ENCODE assay signal across 1 cellular context in the genomic region with DNA sequence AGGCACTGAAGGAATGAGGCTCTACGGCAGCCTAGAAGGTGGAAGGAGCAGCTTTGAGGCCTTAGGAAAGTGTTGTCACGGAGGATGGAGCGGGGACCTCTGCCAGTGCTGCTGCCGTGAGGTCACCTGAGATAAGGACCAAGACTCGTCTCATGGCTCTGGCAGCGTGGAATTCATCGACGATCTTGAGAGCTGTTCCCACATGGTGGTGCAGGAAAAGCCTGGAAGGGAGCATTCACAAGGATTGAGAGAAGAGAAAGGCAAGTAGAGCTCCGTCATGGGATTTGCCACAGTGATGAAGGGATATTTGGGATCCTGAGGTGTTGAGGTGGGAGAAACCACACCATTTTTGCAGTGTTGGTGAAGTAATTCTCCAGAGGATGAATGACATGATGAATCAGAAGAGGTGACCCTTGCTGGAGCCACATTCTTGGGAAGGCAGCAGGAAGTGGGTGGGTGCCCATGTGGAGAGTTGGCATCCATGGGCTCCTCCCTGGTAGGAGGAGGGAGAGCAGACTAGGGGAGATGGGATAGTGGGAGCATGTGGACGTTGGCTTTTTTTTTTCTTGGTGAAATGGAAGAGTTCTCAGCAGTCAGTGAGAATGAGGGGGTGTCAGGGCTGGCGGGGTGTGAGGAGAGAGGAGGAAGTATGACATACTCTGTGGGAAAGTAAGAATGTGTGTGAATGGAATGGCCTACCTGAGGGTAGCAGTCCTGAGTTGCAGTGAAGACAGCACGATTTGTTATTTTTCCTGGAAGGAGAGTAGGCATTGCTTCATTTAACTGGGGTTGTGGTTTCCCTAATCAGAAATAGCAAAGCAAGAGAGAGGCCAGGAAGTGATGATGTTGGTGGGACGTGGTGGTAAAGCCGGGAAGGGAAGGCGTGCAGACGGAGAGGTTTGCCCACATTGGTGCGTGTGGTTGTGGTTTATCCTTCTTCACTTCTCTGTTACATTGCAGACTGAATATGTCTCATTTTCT.
TF ChIP-seq lines count a peak whose summit lies in the region.

No MANE protein-coding gene starts in this region.

TF ChIP-seq in GM23338, 12 proteins besides CTCF, POLR2A, EP300 and RAD21 (continued from another document):
- TF ChIP-seq, protein P1, sequence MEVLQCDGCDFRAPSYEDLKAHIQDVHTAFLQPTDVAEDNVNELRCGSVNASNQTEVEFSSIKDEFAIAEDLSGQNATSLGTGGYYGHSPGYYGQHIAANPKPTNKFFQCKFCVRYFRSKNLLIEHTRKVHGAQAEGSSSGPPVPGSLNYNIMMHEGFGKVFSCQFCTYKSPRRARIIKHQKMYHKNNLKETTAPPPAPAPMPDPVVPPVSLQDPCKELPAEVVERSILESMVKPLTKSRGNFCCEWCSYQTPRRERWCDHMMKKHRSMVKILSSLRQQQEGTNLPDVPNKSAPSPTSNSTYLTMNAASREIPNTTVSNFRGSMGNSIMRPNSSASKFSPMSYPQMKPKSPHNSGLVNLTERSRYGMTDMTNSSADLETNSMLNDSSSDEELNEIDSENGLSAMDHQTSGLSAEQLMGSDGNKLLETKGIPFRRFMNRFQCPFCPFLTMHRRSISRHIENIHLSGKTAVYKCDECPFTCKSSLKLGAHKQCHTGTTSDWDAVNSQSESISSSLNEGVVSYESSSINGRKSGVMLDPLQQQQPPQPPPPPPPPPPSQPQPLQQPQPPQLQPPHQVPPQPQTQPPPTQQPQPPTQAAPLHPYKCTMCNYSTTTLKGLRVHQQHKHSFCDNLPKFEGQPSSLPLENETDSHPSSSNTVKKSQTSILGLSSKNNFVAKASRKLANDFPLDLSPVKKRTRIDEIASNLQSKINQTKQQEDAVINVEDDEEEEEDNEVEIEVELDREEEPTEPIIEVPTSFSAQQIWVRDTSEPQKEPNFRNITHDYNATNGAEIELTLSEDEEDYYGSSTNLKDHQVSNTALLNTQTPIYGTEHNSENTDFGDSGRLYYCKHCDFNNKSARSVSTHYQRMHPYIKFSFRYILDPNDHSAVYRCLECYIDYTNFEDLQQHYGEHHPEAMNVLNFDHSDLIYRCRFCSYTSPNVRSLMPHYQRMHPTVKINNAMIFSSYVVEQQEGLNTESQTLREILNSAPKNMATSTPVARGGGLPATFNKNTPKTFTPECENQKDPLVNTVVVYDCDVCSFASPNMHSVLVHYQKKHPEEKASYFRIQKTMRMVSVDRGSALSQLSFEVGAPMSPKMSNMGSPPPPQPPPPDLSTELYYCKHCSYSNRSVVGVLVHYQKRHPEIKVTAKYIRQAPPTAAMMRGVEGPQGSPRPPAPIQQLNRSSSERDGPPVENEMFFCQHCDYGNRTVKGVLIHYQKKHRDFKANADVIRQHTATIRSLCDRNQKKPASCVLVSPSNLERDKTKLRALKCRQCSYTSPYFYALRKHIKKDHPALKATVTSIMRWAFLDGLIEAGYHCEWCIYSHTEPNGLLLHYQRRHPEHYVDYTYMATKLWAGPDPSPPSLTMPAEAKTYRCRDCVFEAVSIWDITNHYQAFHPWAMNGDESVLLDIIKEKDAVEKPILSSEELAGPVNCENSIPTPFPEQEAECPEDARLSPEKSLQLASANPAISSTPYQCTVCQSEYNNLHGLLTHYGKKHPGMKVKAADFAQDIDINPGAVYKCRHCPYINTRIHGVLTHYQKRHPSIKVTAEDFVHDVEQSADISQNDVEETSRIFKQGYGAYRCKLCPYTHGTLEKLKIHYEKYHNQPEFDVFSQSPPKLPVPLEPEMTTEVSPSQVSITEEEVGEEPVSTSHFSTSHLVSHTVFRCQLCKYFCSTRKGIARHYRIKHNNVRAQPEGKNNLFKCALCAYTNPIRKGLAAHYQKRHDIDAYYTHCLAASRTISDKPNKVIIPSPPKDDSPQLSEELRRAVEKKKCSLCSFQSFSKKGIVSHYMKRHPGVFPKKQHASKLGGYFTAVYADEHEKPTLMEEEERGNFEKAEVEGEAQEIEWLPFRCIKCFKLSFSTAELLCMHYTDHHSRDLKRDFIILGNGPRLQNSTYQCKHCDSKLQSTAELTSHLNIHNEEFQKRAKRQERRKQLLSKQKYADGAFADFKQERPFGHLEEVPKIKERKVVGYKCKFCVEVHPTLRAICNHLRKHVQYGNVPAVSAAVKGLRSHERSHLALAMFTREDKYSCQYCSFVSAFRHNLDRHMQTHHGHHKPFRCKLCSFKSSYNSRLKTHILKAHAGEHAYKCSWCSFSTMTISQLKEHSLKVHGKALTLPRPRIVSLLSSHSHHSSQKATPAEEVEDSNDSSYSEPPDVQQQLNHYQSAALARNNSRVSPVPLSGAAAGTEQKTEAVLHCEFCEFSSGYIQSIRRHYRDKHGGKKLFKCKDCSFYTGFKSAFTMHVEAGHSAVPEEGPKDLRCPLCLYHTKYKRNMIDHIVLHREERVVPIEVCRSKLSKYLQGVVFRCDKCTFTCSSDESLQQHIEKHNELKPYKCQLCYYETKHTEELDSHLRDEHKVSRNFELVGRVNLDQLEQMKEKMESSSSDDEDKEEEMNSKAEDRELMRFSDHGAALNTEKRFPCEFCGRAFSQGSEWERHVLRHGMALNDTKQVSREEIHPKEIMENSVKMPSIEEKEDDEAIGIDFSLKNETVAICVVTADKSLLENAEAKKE (CRISPR knock-in tag; IDR thresholded peaks at IDR 0.05) = no peak
- TF ChIP-seq JUNB (IDR thresholded peaks at IDR 0.05; ENCODE audit: unreplicated experiment) (no peak), EZH2phosphoT487 (IDR thresholded peaks at IDR 0.05; ENCODE audit: unreplicated experiment) (no peak), CREB1 (CRISPR knock-in tag; IDR thresholded peaks at IDR 0.05; ENCODE audit: low read depth) (no peak), STAT1 (IDR thresholded peaks at IDR 0.05; ENCODE audit: unreplicated experiment) (no peak), ZNF114 (CRISPR knock-in tag; IDR thresholded peaks at IDR 0.05) (no peak), NANOG (IDR thresholded peaks at IDR 0.05; ENCODE audit: borderline replicate concordance) (no peak), ZNF331 (CRISPR knock-in tag; IDR thresholded peaks at IDR 0.05; ENCODE audit: low read depth) (no peak)
- TF ChIP-seq, protein P2, sequence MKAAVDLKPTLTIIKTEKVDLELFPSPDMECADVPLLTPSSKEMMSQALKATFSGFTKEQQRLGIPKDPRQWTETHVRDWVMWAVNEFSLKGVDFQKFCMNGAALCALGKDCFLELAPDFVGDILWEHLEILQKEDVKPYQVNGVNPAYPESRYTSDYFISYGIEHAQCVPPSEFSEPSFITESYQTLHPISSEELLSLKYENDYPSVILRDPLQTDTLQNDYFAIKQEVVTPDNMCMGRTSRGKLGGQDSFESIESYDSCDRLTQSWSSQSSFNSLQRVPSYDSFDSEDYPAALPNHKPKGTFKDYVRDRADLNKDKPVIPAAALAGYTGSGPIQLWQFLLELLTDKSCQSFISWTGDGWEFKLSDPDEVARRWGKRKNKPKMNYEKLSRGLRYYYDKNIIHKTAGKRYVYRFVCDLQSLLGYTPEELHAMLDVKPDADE (IDR thresholded peaks at IDR 0.05) = no peak
